20 cellular contexts compared by ENCODE assay signal in genomic region chr17:55652114-55652513, GRCh38.
DNase-seq lines count a peak whose midpoint lies in the region; ATAC-seq and TF ChIP-seq lines count a peak whose summit lies in the region.
"Had no signal": no experiment of that assay in that cellular context is flagged by ENCODE, and none has a peak within 500 bp of the region (broad histone marks: within the 10 kb centered on the region; RNA-seq: fewer than 3 reads in every experiment).

No MANE protein-coding gene starts in this region.

- H3K9me3 ChIP-seq in hepatocyte (ENCODE audit: low read depth) = no peaks in the 10 kb centered on the region
- H3K9me3 ChIP-seq: A549, SJCRH30 had no signal

- H3K79me2 ChIP-seq in hepatocyte = no peaks in the 10 kb centered on the region

- H3K9me2 ChIP-seq in hepatocyte (replicated peaks; ENCODE audit: insufficient read depth) = no peaks in the 10 kb centered on the region

- H3K27me3 ChIP-seq in hepatocyte = peaks cover 4% of the 10 kb centered on the region
- H3K27me3 ChIP-seq: SJCRH30 had no signal

- no peak overlapping the region for H3K4me2 ChIP-seq in hepatocyte
- H3K4me2 ChIP-seq: A549, GM23338, KMS-11 had no signal

- H3K27ac ChIP-seq in hepatocyte = no peak overlapping the region
- H3K27ac ChIP-seq: A549, KMS-11, SJCRH30 had no signal

- H3K4me1 ChIP-seq in hepatocyte (ENCODE audit: insufficient read depth) = no peaks in the 10 kb centered on the region
- H3K4me1 ChIP-seq: A549, SJCRH30 had no signal

- TF ChIP-seq CTCF in hepatocyte (IDR thresholded peaks at IDR 0.05; ENCODE audit: poor library complexity) = no peak

- H4K20me1 ChIP-seq in hepatocyte (ENCODE audit: insufficient read depth, poor library complexity, severe bottlenecking) = no peaks in the 10 kb centered on the region

- ATAC-seq in GM18519 (IDR thresholded peaks at IDR 0.05; ENCODE audit: low FRiP score, unreplicated experiment) (peak; percentile 50), GM19372 (IDR thresholded peaks at IDR 0.05; ENCODE audit: low read depth, unreplicated experiment) (peak; percentile 65), HG02588 (IDR thresholded peaks at IDR 0.05; ENCODE audit: unreplicated experiment) (peak; percentile 53), HG03571 (IDR thresholded peaks at IDR 0.05; ENCODE audit: unreplicated experiment) (peak; percentile 48), GM21360 (IDR thresholded peaks at IDR 0.05; ENCODE audit: unreplicated experiment) (no peak)
- ATAC-seq: T-cell had no signal

- no peak for DNase-seq in hepatocyte (ENCODE audit: low spot score)
- no peak for DNase-seq in RKO (ENCODE audit: low spot score)
- DNase-seq: HCEC 1CT, IMR-90, NCI-H1105, NCI-H146, NCI-H2029, NCI-H226, NCI-H510A treated with DMSO at 0.1 percent for 48 hours, NCI-H748 treated with DMSO at 0.1 percent for 48 hours, SJCRH30, T-cell had no signal

- H2AFZ ChIP-seq in hepatocyte = no peak overlapping the region
- H2AFZ ChIP-seq: GM23338 had no signal

- no peak overlapping the region for H3K4me3 ChIP-seq in hepatocyte
- H3K4me3 ChIP-seq: A549, GM23338, SJCRH30 had no signal

- WGBS in hepatocyte (ENCODE audit: low lambda C conversion rate, missing lambda C conversion rate) = 88% methylated on average over 1 of the region's 1 CpG

- H3K36me3 ChIP-seq in hepatocyte (replicated peaks; ENCODE audit: insufficient read depth, low read depth) = no peaks in the 10 kb centered on the region
- H3K36me3 ChIP-seq: SJCRH30 had no signal
